Comparison of ENCODE assay signal across 15 cellular contexts in genomic region chr6:82711992-82712788, GRCh38.
DNase-seq lines count a peak whose midpoint lies in the region; ATAC-seq, FAIRE-seq and TF ChIP-seq lines count a peak whose summit lies in the region.
"Had no signal": no experiment of that assay in that cellular context is flagged by ENCODE, and none has a peak within 500 bp of the region (broad histone marks: within the 10 kb centered on the region; RNA-seq: fewer than 3 reads in every experiment).

No MANE protein-coding gene starts in this region.

- TF ChIP-seq CTCF in cardiac fibroblast (IDR thresholded peaks at IDR 0.05; ENCODE audit: low read depth, low read length) (no peak), right atrium auricular region (IDR thresholded peaks at IDR 0.05) (no peak), HepG2 (CRISPR knock-in tag; IDR thresholded peaks at IDR 0.05) (no peak)

- H3K4me1 ChIP-seq in right atrium auricular region, result no peaks in the 10 kb centered on the region
- H3K4me1 ChIP-seq in subcutaneous abdominal adipose tissue (ENCODE audit: control insufficient read depth in 5 of 5, insufficient read depth in 5 of 5, low read length in 5 of 5), result peaks cover 0 to 25% (median 12%) of the 10 kb centered on the region in 5 donors
- H3K4me1 ChIP-seq in HepG2 (ENCODE audit: insufficient read depth, low read length), result no peaks in the 10 kb centered on the region
- H3K4me1 ChIP-seq: breast epithelium, left lung, pancreas had no signal

- H3K36me3 ChIP-seq in right atrium auricular region (no peaks in the 10 kb centered on the region), subcutaneous abdominal adipose tissue (ENCODE audit: control insufficient read depth in 5 of 5, insufficient read depth in 5 of 5, low read length in 5 of 5) (no peaks in the 10 kb centered on the region), HepG2 (replicated peaks in 1 of 2; ENCODE audit: control insufficient read depth in 1 of 2, insufficient read depth in 2 of 2, low read length in 2 of 2) (no peaks in the 10 kb centered on the region)
- H3K36me3 ChIP-seq: breast epithelium, left lung, pancreas had no signal

- H3K9me3 Mint-ChIP-seq in activated CD4-positive, alpha-beta T cell treated with anti-CD3 and anti-CD28 coated beads, Interleukin-2, amount 10 ng/mL, durations not matched to agents 24 days and 14 days, result peaks cover 4% of the 10 kb centered on the region
- H3K9me3 Mint-ChIP-seq: activated T-cell treated with anti-CD3 and anti-CD28 coated beads, Interleukin-2, amount 50 U/mL, for 4 hours had no signal

- FAIRE-seq in HepG2 (lab: Jason Lieb, UNC), result no peak
- FAIRE-seq: pancreas had no signal

- CTCF ChIA-PET in HepG2 (lab: Yijun Ruan, JAX; ENCODE audit: low intra/inter-chr PET ratio, low total read pairs), result no interaction called here

- H3K79me2 ChIP-seq in HepG2 (ENCODE audit: insufficient read depth, low read length), result no peaks in the 10 kb centered on the region

- H3K27ac ChIP-seq in right atrium auricular region (peak overlapping the region in 1 of 2 donors; percentile 48), subcutaneous abdominal adipose tissue (ENCODE audit: low read depth, low read length) (no peak overlapping the region), HepG2 (ENCODE audit: extremely low read length, insufficient read depth, low read length) (no peak overlapping the region)
- H3K27ac ChIP-seq: breast epithelium, left lung, pancreas had no signal

- no peaks in the 10 kb centered on the region for H3K27me3 ChIP-seq in right atrium auricular region
- no peaks in the 10 kb centered on the region for H3K27me3 ChIP-seq in subcutaneous abdominal adipose tissue (ENCODE audit: control insufficient read depth in 5 of 5, insufficient read depth in 4 of 5, low read length in 5 of 5)
- no peaks in the 10 kb centered on the region for H3K27me3 ChIP-seq in HepG2 (ENCODE audit: control insufficient read depth in 1 of 2, insufficient read depth in 2 of 2, low read length in 2 of 2)
- H3K27me3 ChIP-seq: breast epithelium, left lung, pancreas had no signal

- DNase-seq in cardiac fibroblast (ENCODE audit: low read depth in 2 of 2) (peak; percentile 16 to 51), right atrium auricular region (ENCODE audit: low spot score) (peak; percentile 63), NCI-H1694 (lab: John Stamatoyannopoulos, UW) (no peak), HepG2 (ENCODE audit: low spot score) (no peak)
- DNase-seq in activated CD4-positive, alpha-beta T cell treated with anti-CD3 and anti-CD28 coated beads, Interleukin-2, amount 10 ng/mL, durations not matched to agents 24 days and 14 days, result no peak
- DNase-seq: activated T-cell treated with anti-CD3 and anti-CD28 coated beads, Interleukin-2, amount 50 U/mL, for 4 hours; Calu3; left lung; pancreas; stimulated activated CD4-positive, alpha-beta T cell treated with anti-CD3 and anti-CD28 coated beads, Interleukin-4, amount 100 ng/mL, for 1 hour; stimulated activated naive CD8-positive, alpha-beta T cell treated with anti-CD3 and anti-CD28 coated beads, Interleukin-15, amount 100 ng/mL, for 72 hours had no signal

- no peaks in the 10 kb centered on the region for H3K27me3 Mint-ChIP-seq in activated CD4-positive, alpha-beta T cell treated with anti-CD3 and anti-CD28 coated beads, Interleukin-2, amount 10 ng/mL, durations not matched to agents 24 days and 14 days

- TF ChIP-seq EP300 in HepG2 (IDR thresholded peaks at IDR 0.05; ENCODE audit: low read depth in 2 of 2, low read length in 2 of 2) (no peak), HepG2 (CRISPR knock-in tag; IDR thresholded peaks at IDR 0.05; ENCODE audit: borderline replicate concordance) (no peak)

- H3K4me3 ChIP-seq in cardiac fibroblast (replicated peaks in 1 of 2; ENCODE audit: low read depth in 2 of 2, low read length in 2 of 2) (no peak overlapping the region), right atrium auricular region (no peak overlapping the region), subcutaneous abdominal adipose tissue (ENCODE audit: low read depth in 1 of 5, low read length in 5 of 5) (peak overlapping the region in 3 of 5 donors; percentile 6 to 42 (median 37)), HepG2 (replicated peaks in 1 of 3; ENCODE audit: insufficient read depth in 1 of 3, low read depth in 2 of 3, low read length in 3 of 3) (no peak overlapping the region)
- H3K4me3 ChIP-seq: breast epithelium, left lung, pancreas had no signal

- H3K36me3 Mint-ChIP-seq in activated CD4-positive, alpha-beta T cell treated with anti-CD3 and anti-CD28 coated beads, Interleukin-2, amount 10 ng/mL, durations not matched to agents 24 days and 14 days (ENCODE audit: low read depth), result no peaks in the 10 kb centered on the region

- H3K9ac ChIP-seq in subcutaneous abdominal adipose tissue (ENCODE audit: low read length in 5 of 5) (no peak overlapping the region), HepG2 (ENCODE audit: insufficient read depth, low read depth, low read length) (no peak overlapping the region)

- peak; percentile 15 for ATAC-seq in HG02798 (IDR thresholded peaks at IDR 0.05; ENCODE audit: poor library complexity, unreplicated experiment)
- ATAC-seq in HG02678 (IDR thresholded peaks at IDR 0.05; ENCODE audit: unreplicated experiment), result no peak
- ATAC-seq in HepG2, result no peak
- ATAC-seq: activated T-cell treated with anti-CD3 and anti-CD28 coated beads, Interleukin-2, amount 50 U/mL, for 4 hours; stimulated activated naive CD8-positive, alpha-beta T cell treated with anti-CD3 and anti-CD28 coated beads, Interleukin-15, amount 100 ng/mL, for 72 hours had no signal

- intact Hi-C loops in activated CD4-positive, alpha-beta T cell treated with anti-CD3 and anti-CD28 coated beads, Interleukin-2, amount 10 ng/mL, durations not matched to agents 24 days and 14 days (cut with micrococcal nuclease), result loop anchor here (2.0 kb wide), 1 partner anchor 441 kb away; no protein-coding TSS in a partner anchor
- intact Hi-C loops in HepG2 (cut with micrococcal nuclease; ENCODE audit: unreplicated experiment), result loop anchor here (5.0 kb wide), 1 partner anchor 440 kb away; no protein-coding TSS in a partner anchor

- TF ChIP-seq RAD21 in HepG2 (CRISPR knock-in tag; IDR thresholded peaks at IDR 0.05), result no peak

- H4K20me1 ChIP-seq in HepG2 (ENCODE audit: insufficient read depth, low read length), result no peaks in the 10 kb centered on the region

- in situ Hi-C loops in HepG2 (cut with HindIII; ENCODE audit: extremely low pct_ligation_motif_present, low pct_unique_long_range_greater_than_20kb), result no loop called here

- BruUV-seq in HepG2 (replicated peaks; lab: Mats Ljungman, UMichigan), result no TSS peak

- 0% methylated on average over 4 of the region's 4 CpGs for WGBS in HepG2 (ENCODE audit: low lambda C conversion rate)

- H3K9me3 ChIP-seq in right atrium auricular region (peaks cover 0 to 3% of the 10 kb centered on the region in 2 donors), subcutaneous abdominal adipose tissue (ENCODE audit: control insufficient read depth in 5 of 5, low read length in 5 of 5) (no peaks in the 10 kb centered on the region), HepG2 (ENCODE audit: low read length) (no peaks in the 10 kb centered on the region)
- H3K9me3 ChIP-seq: pancreas had no signal

- H2AFZ ChIP-seq in HepG2 (ENCODE audit: low read length), result no peak overlapping the region

- POLR2A ChIA-PET in HepG2 (lab: Yijun Ruan, JAX), result no interaction called here

- no peaks in the 10 kb centered on the region for H3K4me1 Mint-ChIP-seq in activated CD4-positive, alpha-beta T cell treated with anti-CD3 and anti-CD28 coated beads, Interleukin-2, amount 10 ng/mL, durations not matched to agents 24 days and 14 days
- H3K4me1 Mint-ChIP-seq: stimulated activated naive CD8-positive, alpha-beta T cell treated with anti-CD3 and anti-CD28 coated beads, Interleukin-15, amount 100 ng/mL, for 72 hours had no signal

- no peak overlapping the region for H3K4me3 Mint-ChIP-seq in activated CD4-positive, alpha-beta T cell treated with anti-CD3 and anti-CD28 coated beads, Interleukin-2, amount 10 ng/mL, durations not matched to agents 24 days and 14 days
- H3K4me3 Mint-ChIP-seq: activated T-cell treated with anti-CD3 and anti-CD28 coated beads, Interleukin-2, amount 50 U/mL, for 4 hours; stimulated activated naive CD8-positive, alpha-beta T cell treated with anti-CD3 and anti-CD28 coated beads, Interleukin-15, amount 100 ng/mL, for 72 hours had no signal

- H3K4me2 ChIP-seq in HepG2 (ENCODE audit: low read depth, low read length), result no peak overlapping the region

- no peak for TF ChIP-seq POLR2A in HepG2 (IDR thresholded peaks at IDR 0.05; ENCODE audit: insufficient read depth in 1 of 2, low read depth in 2 of 2, low read length in 2 of 2)

- no peak overlapping the region for H3K27ac Mint-ChIP-seq in activated CD4-positive, alpha-beta T cell treated with anti-CD3 and anti-CD28 coated beads, Interleukin-2, amount 10 ng/mL, durations not matched to agents 24 days and 14 days
- H3K27ac Mint-ChIP-seq: stimulated activated naive CD8-positive, alpha-beta T cell treated with anti-CD3 and anti-CD28 coated beads, Interleukin-15, amount 100 ng/mL, for 72 hours had no signal

TF ChIP-seq in HepG2, 621 proteins besides CTCF, POLR2A, EP300 and RAD21 (continues in another document):
- TF ChIP-seq SIN3A (IDR thresholded peaks at IDR 0.05; ENCODE audit: borderline replicate concordance, low read depth, low read length) (no peak), KLF6 (CRISPR knock-in tag; IDR thresholded peaks at IDR 0.05) (no peak), TRAFD1 (CRISPR knock-in tag; IDR thresholded peaks at IDR 0.05; ENCODE audit: borderline replicate concordance) (no peak), ZFAT (CRISPR knock-in tag; conservative IDR thresholded peaks at IDR 0.05) (no peak)
- TF ChIP-seq, protein P1, sequence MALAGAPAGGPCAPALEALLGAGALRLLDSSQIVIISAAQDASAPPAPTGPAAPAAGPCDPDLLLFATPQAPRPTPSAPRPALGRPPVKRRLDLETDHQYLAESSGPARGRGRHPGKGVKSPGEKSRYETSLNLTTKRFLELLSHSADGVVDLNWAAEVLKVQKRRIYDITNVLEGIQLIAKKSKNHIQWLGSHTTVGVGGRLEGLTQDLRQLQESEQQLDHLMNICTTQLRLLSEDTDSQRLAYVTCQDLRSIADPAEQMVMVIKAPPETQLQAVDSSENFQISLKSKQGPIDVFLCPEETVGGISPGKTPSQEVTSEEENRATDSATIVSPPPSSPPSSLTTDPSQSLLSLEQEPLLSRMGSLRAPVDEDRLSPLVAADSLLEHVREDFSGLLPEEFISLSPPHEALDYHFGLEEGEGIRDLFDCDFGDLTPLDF (CRISPR knock-in tag; IDR thresholded peaks at IDR 0.05), result no peak

Comparison
In these comparisons a context has a peak if more than half of its experiments do, and no peak if none do; other contexts are left out.
1. DNase-seq: peak in cardiac fibroblast (2 of 2) and right atrium auricular region (single experiment); none in NCI-H1694 (single experiment), activated CD4-positive, alpha-beta T cell treated with anti-CD3 and anti-CD28 coated beads, Interleukin-2, amount 10 ng/mL, durations not matched to agents 24 days and 14 days (single experiment) and HepG2 (single experiment).
2. H3K4me3 ChIP-seq: peak in subcutaneous abdominal adipose tissue (3 of 5); none in cardiac fibroblast (0 of 2), right atrium auricular region (0 of 2) and HepG2 (0 of 3).